33 cellular contexts compared by ENCODE assay signal in the genomic region with DNA sequence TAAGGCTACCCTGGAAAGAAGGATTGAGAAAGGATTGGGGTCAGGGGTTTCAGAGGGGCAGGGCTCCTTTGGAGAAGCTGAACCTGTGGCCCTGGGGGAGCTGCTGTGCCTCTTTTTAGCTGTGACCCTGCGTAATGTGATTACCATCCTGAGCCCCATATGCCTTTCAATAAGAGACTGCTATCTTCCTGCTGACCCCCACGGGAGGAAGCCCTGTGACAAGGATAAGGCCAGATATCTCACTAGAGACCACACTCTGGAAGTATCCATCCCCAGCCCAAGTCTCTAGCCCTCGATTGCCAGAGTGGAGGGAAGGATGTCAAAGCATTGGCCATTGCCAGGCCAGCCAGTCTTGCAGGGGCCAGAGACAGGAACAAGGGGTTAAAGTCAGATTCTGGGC. TPM values are rescaled to one million over a fixed set of nuclear protein-coding genes. Genes with fewer than 3 reads are reported as not detected.
A peak's percentile ranks its signal among the peaks of the same experiment; 100 is the strongest.
DNase-seq lines count a peak whose midpoint lies in the region; ATAC-seq, FAIRE-seq and TF ChIP-seq lines count a peak whose summit lies in the region.
"Had no signal": no experiment of that assay in that cellular context is flagged by ENCODE, and none has a peak within 500 bp of the region (broad histone marks: within the 10 kb centered on the region; RNA-seq: fewer than 3 reads in every experiment).

No MANE protein-coding gene starts in this region.

- POLR2A ChIA-PET in H1 (lab: Charles Lee; ENCODE audit: partially characterized antibody) = interaction anchor here (1.2 to 1.6 kb wide), 2 partner anchors 8 to 25 kb away, joined by 3 to 4 read pairs; a partner anchor contains a TSS
- POLR2A ChIA-PET in CD8-positive, alpha-beta memory T cell (lab: Charles Lee) = no interaction called here

- H4K8ac ChIP-seq in H1 (ENCODE audit: extremely low read depth, insufficient read depth, low read length) = peak overlapping the region; percentile 58; the same call in 1 of the 2 replicates

- no peak overlapping the region for H3K4me2 ChIP-seq in H1 (ENCODE audit: insufficient read depth in 1 of 2, low read depth in 2 of 2, low read length in 2 of 2)
- H3K4me2 ChIP-seq: PC-9 had no signal

- H3K23ac ChIP-seq in H1 (ENCODE audit: insufficient read length) = no peak overlapping the region

- no peak overlapping the region for H2BK20ac ChIP-seq in H1 (ENCODE audit: low read length)

- no peak overlapping the region for H3K4ac ChIP-seq in H1 (replicated peaks; ENCODE audit: insufficient read length, low read depth, low read length)

- H3K23me2 ChIP-seq in H1 (ENCODE audit: low read depth, low read length) = peaks cover 11% of the 10 kb centered on the region; the same call in 1 of the 2 replicates

- no peak for FAIRE-seq in H1 (lab: Jason Lieb, UNC)

- H3K27me3 Mint-ChIP-seq in CD8-positive, alpha-beta memory T cell = no peaks in the 10 kb centered on the region
- H3K27me3 Mint-ChIP-seq: activated naive CD8-positive, alpha-beta T cell; CD4-positive, CD25-positive, alpha-beta regulatory T cell had no signal

- H2BK5ac ChIP-seq in H1 (ENCODE audit: low read depth, low read length) = no peak overlapping the region

- H3K4me3 ChIP-seq in left ventricle myocardium inferior = no peak overlapping the region
- no peak overlapping the region for H3K4me3 ChIP-seq in H1 (ENCODE audit: extremely low read depth in 1 of 4, insufficient read depth in 2 of 4, low read depth in 3 of 4, low read length in 4 of 4)
- H3K4me3 ChIP-seq in spleen = no peak overlapping the region
- H3K4me3 ChIP-seq in CD8-positive, alpha-beta memory T cell (ENCODE audit: low read length) = no peak overlapping the region
- H3K4me3 ChIP-seq: PC-9, stomach, thyroid gland, uterus had no signal

- H3K79me2 ChIP-seq in H1 (ENCODE audit: control insufficient read depth in 1 of 2, insufficient read depth in 2 of 2, low read length in 2 of 2) = no peaks in the 10 kb centered on the region

- no peak for ATAC-seq in Right ventricle myocardium superior (ENCODE audit: poor library complexity)
- no peak for ATAC-seq in GM21381 (IDR thresholded peaks at IDR 0.05; ENCODE audit: unreplicated experiment)
- ATAC-seq: left lobe of liver, right cardiac atrium, Right ventricle myocardium inferior, SK-N-SH treated with all-trans-retinoic acid at 6 μM for 48 hours had no signal

- H3K9me3 ChIP-seq in left ventricle myocardium inferior (replicated peaks) = no peaks in the 10 kb centered on the region
- H3K9me3 ChIP-seq in H1 (ENCODE audit: insufficient read depth in 2 of 2, low read depth in 1 of 2, low read length in 1 of 2) = no peaks in the 10 kb centered on the region
- H3K9me3 ChIP-seq in spleen = no peaks in the 10 kb centered on the region
- no peaks in the 10 kb centered on the region for H3K9me3 ChIP-seq in CD8-positive, alpha-beta memory T cell (ENCODE audit: low read length)
- H3K9me3 ChIP-seq: stomach, thyroid gland, uterus had no signal

- H3K27ac ChIP-seq in left ventricle myocardium inferior (replicated peaks) (no peak overlapping the region), H1 (ENCODE audit: low read depth, low read length) (no peak overlapping the region), spleen (peak overlapping the region in 3 of 8 donors; percentile 15 to 53 (median 45))
- no peak overlapping the region for H3K27ac ChIP-seq in CD8-positive, alpha-beta memory T cell (ENCODE audit: low read depth, low read length)
- H3K27ac ChIP-seq: PC-9, stomach, thyroid gland, uterus, WERI-Rb-1 had no signal

- CTCF ChIA-PET in H1 (lab: Charles Lee; ENCODE audit: partially characterized antibody) = interaction anchor here (0.7 to 6.9 kb wide), 4 partner anchors 9 to 170 kb away, joined by 3 to 44 read pairs (median 5); no protein-coding TSS in a partner anchor
- CTCF ChIA-PET in CD8-positive, alpha-beta memory T cell (lab: Charles Lee) = interaction anchor here (7.9 kb wide), 1 partner anchor 30 kb away, joined by 89 read pairs; no protein-coding TSS in a partner anchor

- H3K36me3 Mint-ChIP-seq in CD8-positive, alpha-beta memory T cell = peaks cover 0 to 1% (median 0%) of the 10 kb centered on the region in 3 donors
- H3K36me3 Mint-ChIP-seq: activated naive CD8-positive, alpha-beta T cell; CD4-positive, CD25-positive, alpha-beta regulatory T cell had no signal

- no peaks in the 10 kb centered on the region for H3K36me3 ChIP-seq in left ventricle myocardium inferior
- H3K36me3 ChIP-seq in H1 (ENCODE audit: control insufficient read depth in 2 of 4, insufficient read depth in 4 of 4, low read length in 3 of 4) = no peaks in the 10 kb centered on the region
- no peaks in the 10 kb centered on the region for H3K36me3 ChIP-seq in spleen
- no peaks in the 10 kb centered on the region for H3K36me3 ChIP-seq in CD8-positive, alpha-beta memory T cell (ENCODE audit: insufficient read depth, low read length)
- H3K36me3 ChIP-seq: stomach, thyroid gland, uterus, WERI-Rb-1 had no signal

- no peaks in the 10 kb centered on the region for H3K9me3 Mint-ChIP-seq in CD8-positive, alpha-beta memory T cell
- H3K9me3 Mint-ChIP-seq: CD4-positive, CD25-positive, alpha-beta regulatory T cell; T-helper 1 cell treated with Interleukin-12 subunit alpha and Interleukin-12 subunit beta and Interleukin-4 antibody, amounts not matched to agents 30 μg/mL and 1 μg/mL, for 36 hours had no signal

- no peak overlapping the region for H3K14ac ChIP-seq in H1 (ENCODE audit: insufficient read length)

- peak overlapping the region in 1 of 8 donors; percentile 54 for H3K27ac Mint-ChIP-seq in CD8-positive, alpha-beta memory T cell
- H3K27ac Mint-ChIP-seq: T-helper 1 cell treated with Interleukin-12 subunit alpha and Interleukin-12 subunit beta and Interleukin-4 antibody, amounts not matched to agents 30 μg/mL and 1 μg/mL, for 36 hours had no signal

- no peaks in the 10 kb centered on the region for H4K20me1 ChIP-seq in H1 (replicated peaks in 1 of 2; ENCODE audit: control insufficient read depth in 1 of 2, insufficient read depth in 2 of 2, low read length in 2 of 2)

- H3K56ac ChIP-seq in H1 (replicated peaks; ENCODE audit: insufficient read length, low read depth, low read length) = no peak overlapping the region

- WGBS in H1 (ENCODE audit: extremely low coverage in 1 of 2, insufficient coverage in 1 of 2, insufficient read length in 1 of 2, insufficient replicate concordance in 2 of 2, low coverage in 1 of 2, low lambda C conversion rate in 2 of 2, missing lambda C conversion rate in 1 of 2), 2 experiments = 81% methylated on average over 3 of the region's 3 CpGs; no CpG with 5 or more reads in 1 of the 2 experiments
- WGBS in spleen, 5 donors = 63 to 82% (median 74%) methylated on average over 3 of the region's 3 CpGs

- no peak overlapping the region for H3K18ac ChIP-seq in H1 (ENCODE audit: extremely low read depth, low read length)

- TF ChIP-seq CTCF in left ventricle myocardium inferior (IDR thresholded peaks at IDR 0.05; ENCODE audit: borderline replicate concordance) (no peak), H1 (IDR thresholded peaks at IDR 0.05; ENCODE audit: control extremely low read depth in 1 of 3, insufficient read depth in 1 of 3, low read depth in 1 of 3, low read length in 3 of 3) (no peak), spleen (IDR thresholded peaks at IDR 0.05 in 8 of 11, conservative IDR thresholded peaks at IDR 0.05 in 3 of 11) (no peak)

- no peaks in the 10 kb centered on the region for H3K79me1 ChIP-seq in H1 (ENCODE audit: low read depth, low read length)

- H4K5ac ChIP-seq in H1 (ENCODE audit: insufficient read length, low read depth, low read length) = no peak overlapping the region

- TF ChIP-seq EP300 in H1 (IDR thresholded peaks at IDR 0.05; ENCODE audit: borderline replicate concordance in 1 of 2, low read depth in 2 of 2, low read length in 2 of 2) = no peak

- peaks cover 21 to 35% (median 27%) of the 10 kb centered on the region in 3 donors for H3K4me1 Mint-ChIP-seq in CD8-positive, alpha-beta memory T cell

- H2BK15ac ChIP-seq in H1 (ENCODE audit: low read length) = no peak overlapping the region

- DNase-seq in Right ventricle myocardium superior (peak; percentile 7), left ventricle myocardium inferior (no peak), OCI-M2 (lab: John Stamatoyannopoulos, UW; ENCODE audit: unreplicated experiment) (peak; percentile 26), H1 (ENCODE audit: low read depth in 1 of 2, low spot score in 2 of 2) (no peak), spleen (peak; percentile 28), NCI-H1105 treated with DMSO at 0.1 percent for 48 hours (lab: John Stamatoyannopoulos, UW) (no peak)
- DNase-seq in CD8-positive, alpha-beta memory T cell = no peak
- DNase-seq: 8988T; activated CD4-positive, alpha-beta T cell treated with anti-CD3 and anti-CD28 coated beads for 48 hours; activated CD8-positive, alpha-beta memory T cell treated with anti-CD3 and anti-CD28 coated beads for 24 hours; activated effector memory CD4-positive, alpha-beta T cell treated with Interleukin-2 at 50 U/mL for 16 hours; activated T-cell treated with anti-CD3 and anti-CD28 coated beads for 4 hours; CD4-positive, CD25-positive, alpha-beta regulatory T cell; effector CD8-positive, alpha-beta T cell; GOT3; Kasumi-1; mesenchymal stem cell; NCI-H1694; stimulated activated CD8-positive, alpha-beta memory T cell treated with anti-CD3 and anti-CD28 coated beads, Interleukin-4, amount 100 ng/mL, for 48 hours; stomach; thyroid gland; uterus; WERI-Rb-1 had no signal

- no peak overlapping the region for H3K4me3 Mint-ChIP-seq in CD8-positive, alpha-beta memory T cell
- H3K4me3 Mint-ChIP-seq: activated naive CD8-positive, alpha-beta T cell; T-helper 1 cell treated with Interleukin-12 subunit alpha and Interleukin-12 subunit beta and Interleukin-4 antibody, amounts not matched to agents 30 μg/mL and 1 μg/mL, for 36 hours had no signal

- peak overlapping the region; percentile 34; the same call in 1 of the 2 replicates for H2AFZ ChIP-seq in H1 (ENCODE audit: low read length)
- H2AFZ ChIP-seq: PC-9 had no signal

- H2AK5ac ChIP-seq in H1 (ENCODE audit: low read depth, low read length) = no peak overlapping the region

- intact Hi-C loops in Right ventricle myocardium superior (cut with DNase I) (no loop called here), left ventricle myocardium inferior (cut with micrococcal nuclease) (no loop called here), spleen (cut with DNase I; ENCODE audit: low total_unique reads) (no loop called here)

- H3K9ac ChIP-seq in H1 (replicated peaks in 1 of 4; ENCODE audit: extremely low read depth in 1 of 4, low read depth in 3 of 4, low read length in 3 of 4) = no peak overlapping the region

- no peak overlapping the region for H2BK120ac ChIP-seq in H1 (replicated peaks; ENCODE audit: low read depth, low read length)

- H3K4me1 ChIP-seq in left ventricle myocardium inferior (peaks cover 34% of the 10 kb centered on the region), H1 (replicated peaks in 1 of 4; ENCODE audit: control insufficient read depth in 3 of 4, insufficient read depth in 4 of 4, low read length in 3 of 4) (peaks cover 8 to 19% (median 13%) of the 10 kb centered on the region in 4 experiments), spleen (peaks cover 27 to 68% (median 47%) of the 10 kb centered on the region in 6 donors)
- peaks cover 26% of the 10 kb centered on the region for H3K4me1 ChIP-seq in CD8-positive, alpha-beta memory T cell (ENCODE audit: insufficient read depth, low read length)

- 0 out of 2 replicates have a peak overlapping the region, but pooled peaks have one; percentile 0 for H2BK12ac ChIP-seq in H1 (ENCODE audit: low read depth, low read length)

- TF ChIP-seq POLR2A in H1 (IDR thresholded peaks at IDR 0.05; ENCODE audit: control extremely low read depth in 1 of 2, low read depth in 2 of 2, low read length in 2 of 2) (no peak), spleen (IDR thresholded peaks at IDR 0.05) (no peak)

- H4K91ac ChIP-seq in H1 (replicated peaks; ENCODE audit: insufficient read length, low read length) = no peak overlapping the region

- TF ChIP-seq RAD21 in H1 (IDR thresholded peaks at IDR 0.05 in 1 of 2, conservative IDR thresholded peaks at IDR 0.05 in 1 of 2; ENCODE audit: low read depth in 2 of 2, low read length in 2 of 2) = no peak

- H3K27me3 ChIP-seq in left ventricle myocardium inferior (ENCODE audit: low read depth) (no peaks in the 10 kb centered on the region), H1 (replicated peaks in 1 of 4; ENCODE audit: control insufficient read depth in 3 of 4, extremely low read depth in 1 of 4, insufficient read depth in 3 of 4, low read length in 3 of 4) (no peaks in the 10 kb centered on the region), spleen (replicated peaks in 1 of 7) (no peaks in the 10 kb centered on the region)
- H3K27me3 ChIP-seq in CD8-positive, alpha-beta memory T cell (ENCODE audit: insufficient read depth, low read length, poor library complexity, severe bottlenecking) = no peaks in the 10 kb centered on the region
- H3K27me3 ChIP-seq: stomach, thyroid gland, uterus had no signal

RNA-seq across cellular contexts. Expression of a gene that starts 4.8 kb away (rescaled TPM):
- total RNA-seq in Right ventricle myocardium superior (34.5 TPM), left ventricle myocardium inferior (36.5 TPM), spleen (10 to 100 TPM; 26.3 to 48.4 (median 43.2) TPM)
- total RNA-seq in H1 (2021; fragmentation: NEBNext Ultra II Directional; extraction: Animal tissue kit (Norgen Biotek cat#: 25700)) = 20.9 and 23.2 TPM in 2 replicates
- polyA plus RNA-seq in H1 (2011; rRNA removed) (30.0 and 42.9 TPM in 2 replicates), spleen (10 to 100 TPM; 21.7 to 40.2 (median 26.0) TPM)
- polyA plus RNA-seq in H1 (2011; cell fraction: cytosol; rRNA removed) = 37.3 TPM
- 134 TPM for polyA plus RNA-seq in H1 (2011; cell fraction: nucleus; rRNA removed)
- polyA plus RNA-seq in H1 (2012, experiment 1 of 2) = 14.8 to 28.7 TPM (median 25.1 TPM) in 4 replicates
- 18.9 TPM for polyA plus RNA-seq in H1 (2012, experiment 2 of 2)
- polyA plus RNA-seq in H1 (2013, experiment 1 of 2) = 19.5 TPM
- 19.1 TPM for polyA plus RNA-seq in H1 (2013, experiment 2 of 2)
- polyA minus RNA-seq in H1 (2011; rRNA and poly(A)+ RNA removed) = 8.9 and 9.6 TPM in 2 replicates
- polyA minus RNA-seq in H1 (2011; cell fraction: cytosol; rRNA and poly(A)+ RNA removed) = 10.0 TPM
- 20.5 TPM for polyA minus RNA-seq in H1 (2011; cell fraction: nucleus; rRNA and poly(A)+ RNA removed)
- total RNA-seq in CD8-positive, alpha-beta memory T cell = 10 to 100 TPM; 20.2 to 23.4 TPM
- 39.4 TPM for polyA plus RNA-seq in CD8-positive, alpha-beta memory T cell

RNA-seq across cellular contexts. Expression of a gene that starts 22.7 kb away (rescaled TPM):
- total RNA-seq in Right ventricle myocardium superior = 166 TPM
- 146 TPM for total RNA-seq in left ventricle myocardium inferior
- 159 and 160 TPM in 2 replicates for total RNA-seq in H1 (2021; fragmentation: NEBNext Ultra II Directional; extraction: Animal tissue kit (Norgen Biotek cat#: 25700))
- polyA plus RNA-seq in H1 (2011; rRNA removed) = 105 and 114 TPM in 2 replicates
- 201 TPM for polyA plus RNA-seq in H1 (2011; cell fraction: cytosol; rRNA removed)
- polyA plus RNA-seq in H1 (2011; cell fraction: nucleus; rRNA removed) = 110 TPM
- 209 to 226 TPM (median 211 TPM) in 4 replicates for polyA plus RNA-seq in H1 (2012, experiment 1 of 2)
- polyA plus RNA-seq in H1 (2012, experiment 2 of 2) = 124 TPM
- polyA plus RNA-seq in H1 (2013, experiment 1 of 2) = 82.6 TPM
- polyA plus RNA-seq in H1 (2013, experiment 2 of 2) = 81.6 TPM
- polyA minus RNA-seq in H1 (2011; rRNA and poly(A)+ RNA removed) = 94.5 and 111 TPM in 2 replicates
- polyA minus RNA-seq in H1 (2011; cell fraction: cytosol; rRNA and poly(A)+ RNA removed) = 65.4 TPM
- polyA minus RNA-seq in H1 (2011; cell fraction: nucleus; rRNA and poly(A)+ RNA removed) = 50.5 TPM
- 10 to 100 TPM; 59.7 to 80.8 (median 66.4) TPM for total RNA-seq in spleen
- polyA plus RNA-seq in spleen = 100 to 1,000 TPM in 1 of 3 donors, 10 to 100 TPM in 2; 64.3 to 105 (median 90.0) TPM
- 100 to 1,000 TPM; 200 to 219 TPM for total RNA-seq in CD8-positive, alpha-beta memory T cell
- polyA plus RNA-seq in CD8-positive, alpha-beta memory T cell = 118 TPM

RNA-seq across cellular contexts. Expression of a gene that starts 25.2 kb away (rescaled TPM):
- total RNA-seq in Right ventricle myocardium superior = 11.1 TPM
- 8.3 TPM for total RNA-seq in left ventricle myocardium inferior
- total RNA-seq in H1 (2021; fragmentation: NEBNext Ultra II Directional; extraction: Animal tissue kit (Norgen Biotek cat#: 25700)) = not detected in 2 replicates
- polyA plus RNA-seq in H1 (2011; rRNA removed) = 0.12 and 0.28 TPM in 2 replicates
- 0.23 TPM for polyA plus RNA-seq in H1 (2011; cell fraction: cytosol; rRNA removed)
- polyA plus RNA-seq in H1 (2011; cell fraction: nucleus; rRNA removed) = 0.27 TPM
- 0.20 to 0.33 TPM in 2 of 4 replicates, not detected in the others for polyA plus RNA-seq in H1 (2012, experiment 1 of 2)
- 0.21 TPM for polyA plus RNA-seq in H1 (2012, experiment 2 of 2)
- polyA plus RNA-seq in H1 (2013, experiment 1 of 2) = 0.14 TPM
- polyA plus RNA-seq in H1 (2013, experiment 2 of 2) = 0.20 TPM
- 0.60 TPM in 1 of 2 replicates, not detected in the other for polyA minus RNA-seq in H1 (2011; rRNA and poly(A)+ RNA removed)
- not detected for polyA minus RNA-seq in H1 (2011; cell fraction: cytosol; rRNA and poly(A)+ RNA removed)
- polyA minus RNA-seq in H1 (2011; cell fraction: nucleus; rRNA and poly(A)+ RNA removed) = not detected
- total RNA-seq in spleen = 100 to 1,000 TPM in 6 of 7 donors, 10 to 100 TPM in 1; 95.7 to 366 (median 198) TPM
- 100 to 1,000 TPM in 1 of 3 donors, 10 to 100 TPM in 2; 84.2 to 128 (median 91.8) TPM for polyA plus RNA-seq in spleen
- total RNA-seq in CD8-positive, alpha-beta memory T cell = 1 to 10 TPM; 1.8 to 2.0 TPM
- polyA plus RNA-seq in CD8-positive, alpha-beta memory T cell = not detected
- total RNA-seq: Daoy, epithelial cell of proximal tubule, PC-9 had no signal

RNA-seq across cellular contexts. Expression of a gene that starts 45.4 kb away (rescaled TPM):
- 6.7 TPM for total RNA-seq in Right ventricle myocardium superior
- 2.2 TPM for total RNA-seq in left ventricle myocardium inferior
- total RNA-seq in H1 (2021; fragmentation: NEBNext Ultra II Directional; extraction: Animal tissue kit (Norgen Biotek cat#: 25700)) = 0.34 TPM in 1 of 2 replicates, not detected in the other
- 0.05 and 0.06 TPM in 2 replicates for polyA plus RNA-seq in H1 (2011; rRNA removed)
- 0.05 TPM for polyA plus RNA-seq in H1 (2011; cell fraction: cytosol; rRNA removed)
- 0.54 TPM for polyA plus RNA-seq in H1 (2011; cell fraction: nucleus; rRNA removed)
- 0.11 TPM in 1 of 4 replicates, not detected in the others for polyA plus RNA-seq in H1 (2012, experiment 1 of 2)
- not detected for polyA plus RNA-seq in H1 (2012, experiment 2 of 2)
- 0.71 TPM for polyA plus RNA-seq in H1 (2013, experiment 1 of 2)
- 0.29 TPM for polyA plus RNA-seq in H1 (2013, experiment 2 of 2)
- polyA minus RNA-seq in H1 (2011; rRNA and poly(A)+ RNA removed) = not detected in 2 replicates
- polyA minus RNA-seq in H1 (2011; cell fraction: cytosol; rRNA and poly(A)+ RNA removed) = not detected
- polyA minus RNA-seq in H1 (2011; cell fraction: nucleus; rRNA and poly(A)+ RNA removed) = 0.60 TPM
- 1 to 10 TPM in 3 of 7 donors, under 1 TPM in 2, not detected in 2; 0.42 to 1.6 (median 1.2) TPM for total RNA-seq in spleen
- polyA plus RNA-seq in spleen = 1 to 10 TPM in 1 of 3 donors, under 1 TPM in 2; 0.53 to 1.5 (median 0.74) TPM
- under 1 TPM; 0.29 to 0.79 TPM for total RNA-seq in CD8-positive, alpha-beta memory T cell
- not detected for polyA plus RNA-seq in CD8-positive, alpha-beta memory T cell
- total RNA-seq: Daoy, epithelial cell of proximal tubule had no signal
- polyA plus RNA-seq: CD4-positive, CD25-positive, alpha-beta regulatory T cell had no signal

RNA-seq across cellular contexts. Expression of a gene that starts 51.1 kb away (rescaled TPM):
- total RNA-seq in Right ventricle myocardium superior (2,568 TPM), left ventricle myocardium inferior (2,538 TPM), spleen (1 to 10 TPM in 5 of 7 donors, under 1 TPM in 2; 0.91 to 4.7 (median 1.5) TPM)
- not detected in 2 replicates for total RNA-seq in H1 (2021; fragmentation: NEBNext Ultra II Directional; extraction: Animal tissue kit (Norgen Biotek cat#: 25700))
- polyA plus RNA-seq in H1 (2011; rRNA removed) (0.02 and 0.05 TPM in 2 replicates), spleen (1 to 10 TPM in 2 of 3 donors, under 1 TPM in 1; 0.49 to 2.2 (median 1.4) TPM)
- polyA plus RNA-seq in H1 (2011; cell fraction: cytosol; rRNA removed) = 0.03 TPM
- polyA plus RNA-seq in H1 (2011; cell fraction: nucleus; rRNA removed) = 0.19 TPM
- 0.04 to 0.05 TPM in 2 of 4 replicates, not detected in the others for polyA plus RNA-seq in H1 (2012, experiment 1 of 2)
- polyA plus RNA-seq in H1 (2012, experiment 2 of 2) = not detected
- polyA plus RNA-seq in H1 (2013, experiment 1 of 2) = 0.02 TPM
- under 0.01 TPM for polyA plus RNA-seq in H1 (2013, experiment 2 of 2)
- 0.07 TPM in 1 of 2 replicates, not detected in the other for polyA minus RNA-seq in H1 (2011; rRNA and poly(A)+ RNA removed)
- polyA minus RNA-seq in H1 (2011; cell fraction: cytosol; rRNA and poly(A)+ RNA removed) = not detected
- polyA minus RNA-seq in H1 (2011; cell fraction: nucleus; rRNA and poly(A)+ RNA removed) = not detected
- not detected for total RNA-seq in CD8-positive, alpha-beta memory T cell
- polyA plus RNA-seq in CD8-positive, alpha-beta memory T cell = not detected
- total RNA-seq: CD4-positive, CD25-positive, alpha-beta regulatory T cell; Daoy; epithelial cell of proximal tubule; PC-9; thyroid gland had no signal
- polyA plus RNA-seq: CD4-positive, CD25-positive, alpha-beta regulatory T cell had no signal

Comparison
In these comparisons a context has a peak if more than half of its experiments do, and no peak if none do; other contexts are left out.
1. DNase-seq: peak in Right ventricle myocardium superior (single experiment), OCI-M2 (single experiment) and spleen (single experiment); none in left ventricle myocardium inferior (single experiment), H1 (0 of 2), CD8-positive, alpha-beta memory T cell (0 of 5) and NCI-H1105 treated with DMSO at 0.1 percent for 48 hours (single experiment).